ENCODE assay signal across 8 cellular contexts in the genomic region with DNA sequence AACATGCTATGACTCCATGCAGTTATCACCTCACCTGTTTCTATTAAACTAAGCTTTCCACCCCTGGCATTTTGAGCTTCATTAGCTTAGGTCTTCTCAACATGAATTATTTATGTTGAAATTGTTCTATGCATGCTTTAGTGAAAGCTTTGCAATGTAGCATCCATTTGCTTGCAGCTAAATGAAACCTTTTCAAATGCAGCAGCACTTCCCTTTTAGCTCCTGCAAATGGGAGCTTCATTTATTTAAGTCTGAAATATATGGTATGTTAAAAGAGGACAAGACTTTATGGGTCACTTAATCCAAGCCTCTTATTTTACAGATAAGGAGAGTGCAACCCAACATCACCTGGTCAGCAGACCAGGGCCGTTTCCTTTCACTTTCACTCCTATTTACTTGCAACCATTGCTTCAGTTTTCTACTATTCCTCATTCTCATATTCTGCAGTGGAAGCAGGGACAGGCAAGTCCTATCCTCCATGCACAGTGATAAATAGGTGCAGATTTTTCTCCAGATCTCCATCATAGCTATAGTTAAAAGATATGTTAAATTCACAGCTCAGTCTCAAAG. TPM values are rescaled to one million over a fixed set of nuclear protein-coding genes. Genes with fewer than 3 reads are reported as not detected.
A peak's percentile ranks its signal among the peaks of the same experiment; 100 is the strongest.
DNase-seq lines count a peak whose midpoint lies in the region; ATAC-seq and FAIRE-seq lines count a peak whose summit lies in the region.

No MANE protein-coding gene starts in this region.

- no peak for DNase-seq in activated CD4-positive, alpha-beta T cell treated with anti-CD3 and anti-CD28 coated beads, Interleukin-2, amount 10 ng/mL, durations not matched to agents 24 days and 14 days
- DNase-seq in activated CD4-positive, alpha-beta T cell treated with anti-CD3 and anti-CD28 coated beads for 4 hours, result no peak
- DNase-seq in T-helper 17 cell (no peak), retina (peak; percentile 41), posterior vena cava (ENCODE audit: low spot score) (no peak), AG08395 (ENCODE audit: low spot score) (no peak), HTR-8/SVneo (ENCODE audit: insufficient read length, low spot score) (no peak)

- no peaks in the 10 kb centered on the region for H3K27me3 Mint-ChIP-seq in activated CD4-positive, alpha-beta T cell treated with anti-CD3 and anti-CD28 coated beads, Interleukin-2, amount 10 ng/mL, durations not matched to agents 24 days and 14 days
- no peaks in the 10 kb centered on the region for H3K27me3 Mint-ChIP-seq in T-helper 17 cell

- no peak for FAIRE-seq in HTR-8/SVneo (lab: Jason Lieb, UNC)

- H3K4me1 Mint-ChIP-seq in activated CD4-positive, alpha-beta T cell treated with anti-CD3 and anti-CD28 coated beads, Interleukin-2, amount 10 ng/mL, durations not matched to agents 24 days and 14 days, result peaks cover 29% of the 10 kb centered on the region
- H3K4me1 Mint-ChIP-seq in T-helper 17 cell, result peaks cover 14% of the 10 kb centered on the region

- intact Hi-C loops in activated CD4-positive, alpha-beta T cell treated with anti-CD3 and anti-CD28 coated beads, Interleukin-2, amount 10 ng/mL, durations not matched to agents 24 days and 14 days (cut with micrococcal nuclease), result loop anchor here (2.0 kb wide), 1 partner anchor 14 kb away; no protein-coding TSS in a partner anchor
- intact Hi-C loops in posterior vena cava (cut with DNase I), result no loop called here

- H3K9me3 Mint-ChIP-seq in activated CD4-positive, alpha-beta T cell treated with anti-CD3 and anti-CD28 coated beads, Interleukin-2, amount 10 ng/mL, durations not matched to agents 24 days and 14 days, result peaks cover 13% of the 10 kb centered on the region

- H3K9me3 ChIP-seq in T-helper 17 cell (ENCODE audit: control insufficient read depth, low read length, poor library complexity, severe bottlenecking), result no peaks in the 10 kb centered on the region

- ATAC-seq in HG02885 (IDR thresholded peaks at IDR 0.05; ENCODE audit: poor library complexity, unreplicated experiment) (peak; percentile 87), T-helper 17 cell (no peak)

- H3K4me3 Mint-ChIP-seq in activated CD4-positive, alpha-beta T cell treated with anti-CD3 and anti-CD28 coated beads, Interleukin-2, amount 10 ng/mL, durations not matched to agents 24 days and 14 days, result peak overlapping the region; percentile 67
- H3K4me3 Mint-ChIP-seq in T-helper 17 cell, result peak overlapping the region; percentile 86

- peak overlapping the region; percentile 42 for H3K27ac Mint-ChIP-seq in activated CD4-positive, alpha-beta T cell treated with anti-CD3 and anti-CD28 coated beads, Interleukin-2, amount 10 ng/mL, durations not matched to agents 24 days and 14 days
- H3K27ac Mint-ChIP-seq in T-helper 17 cell, result peak overlapping the region; percentile 79

- H3K36me3 Mint-ChIP-seq in activated CD4-positive, alpha-beta T cell treated with anti-CD3 and anti-CD28 coated beads, Interleukin-2, amount 10 ng/mL, durations not matched to agents 24 days and 14 days (ENCODE audit: low read depth), result peaks cover 10% of the 10 kb centered on the region
- H3K36me3 Mint-ChIP-seq in T-helper 17 cell (ENCODE audit: low read depth), result peaks cover 3% of the 10 kb centered on the region

RNA-seq across cellular contexts. Expression of gene SAMSN1, which starts 56.4 kb away (rescaled TPM):
- 86.4 and 92.7 TPM in 2 replicates for total RNA-seq in activated CD4-positive, alpha-beta T cell treated with anti-CD3 and anti-CD28 coated beads, Interleukin-2, amount 10 ng/mL, durations not matched to agents 24 days and 14 days
- total RNA-seq in T-helper 17 cell (10 to 100 TPM; 33.7 to 64.9 TPM), posterior vena cava (10 to 100 TPM; 10.1 to 12.8 TPM)
